2 cellular contexts compared by ENCODE assay signal in the genomic region with DNA sequence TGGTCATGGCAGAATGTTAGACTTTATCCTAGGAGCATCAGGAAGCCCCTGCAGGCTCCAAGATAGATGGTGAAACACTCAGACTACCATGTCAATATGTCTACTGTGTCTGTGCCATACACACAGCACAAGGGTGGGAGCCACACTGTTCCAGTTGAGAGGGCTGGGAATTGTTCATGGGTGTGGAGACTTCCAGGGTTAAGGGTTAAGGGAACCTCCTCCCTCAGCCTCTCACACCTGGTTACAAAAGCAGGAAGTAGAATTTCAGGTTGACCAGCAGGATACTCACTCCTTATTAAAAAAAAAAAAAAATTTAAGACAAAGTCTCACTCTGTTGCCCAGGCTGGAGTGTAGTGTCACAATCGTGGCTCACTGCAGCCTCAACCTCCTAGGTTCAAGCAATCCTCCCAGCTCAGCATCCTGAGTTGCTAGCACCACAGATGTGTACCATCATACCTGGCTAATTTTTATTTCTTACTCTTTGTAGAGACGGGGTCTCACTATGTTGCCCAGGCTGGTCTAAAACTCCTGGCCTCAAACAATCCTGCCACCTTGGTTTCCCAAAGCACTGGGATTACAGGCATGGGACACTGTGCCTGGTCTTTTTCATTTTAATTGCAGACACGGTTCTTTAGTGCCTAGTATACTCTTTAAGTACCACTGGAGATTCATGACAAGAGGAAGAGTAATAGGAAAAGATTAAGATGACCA.
TF ChIP-seq lines count a peak whose summit lies in the region.

No MANE protein-coding gene starts in this region.

TF ChIP-seq in HEK293, 187 proteins besides CTCF, POLR2A, EP300 and RAD21:
- TF ChIP-seq, protein P1, sequence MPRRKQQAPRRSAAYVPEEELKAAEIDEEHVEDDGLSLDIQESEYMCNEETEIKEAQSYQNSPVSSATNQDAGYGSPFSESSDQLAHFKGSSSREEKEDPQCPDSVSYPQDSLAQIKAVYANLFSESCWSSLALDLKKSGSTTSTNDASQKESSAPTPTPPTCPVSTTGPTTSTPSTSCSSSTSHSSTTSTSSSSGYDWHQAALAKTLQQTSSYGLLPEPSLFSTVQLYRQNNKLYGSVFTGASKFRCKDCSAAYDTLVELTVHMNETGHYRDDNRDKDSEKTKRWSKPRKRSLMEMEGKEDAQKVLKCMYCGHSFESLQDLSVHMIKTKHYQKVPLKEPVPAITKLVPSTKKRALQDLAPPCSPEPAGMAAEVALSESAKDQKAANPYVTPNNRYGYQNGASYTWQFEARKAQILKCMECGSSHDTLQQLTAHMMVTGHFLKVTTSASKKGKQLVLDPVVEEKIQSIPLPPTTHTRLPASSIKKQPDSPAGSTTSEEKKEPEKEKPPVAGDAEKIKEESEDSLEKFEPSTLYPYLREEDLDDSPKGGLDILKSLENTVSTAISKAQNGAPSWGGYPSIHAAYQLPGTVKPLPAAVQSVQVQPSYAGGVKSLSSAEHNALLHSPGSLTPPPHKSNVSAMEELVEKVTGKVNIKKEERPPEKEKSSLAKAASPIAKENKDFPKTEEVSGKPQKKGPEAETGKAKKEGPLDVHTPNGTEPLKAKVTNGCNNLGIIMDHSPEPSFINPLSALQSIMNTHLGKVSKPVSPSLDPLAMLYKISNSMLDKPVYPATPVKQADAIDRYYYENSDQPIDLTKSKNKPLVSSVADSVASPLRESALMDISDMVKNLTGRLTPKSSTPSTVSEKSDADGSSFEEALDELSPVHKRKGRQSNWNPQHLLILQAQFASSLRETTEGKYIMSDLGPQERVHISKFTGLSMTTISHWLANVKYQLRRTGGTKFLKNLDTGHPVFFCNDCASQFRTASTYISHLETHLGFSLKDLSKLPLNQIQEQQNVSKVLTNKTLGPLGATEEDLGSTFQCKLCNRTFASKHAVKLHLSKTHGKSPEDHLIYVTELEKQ (tag by site-specific recombination; IDR thresholded peaks at IDR 0.05; ENCODE audit: borderline replicate concordance): no peak
- peak; percentile 69; the same call in 1 of the 2 replicates for TF ChIP-seq ZNF121 (tag by site-specific recombination; IDR thresholded peaks at IDR 0.05)
- TF ChIP-seq, protein P2, sequence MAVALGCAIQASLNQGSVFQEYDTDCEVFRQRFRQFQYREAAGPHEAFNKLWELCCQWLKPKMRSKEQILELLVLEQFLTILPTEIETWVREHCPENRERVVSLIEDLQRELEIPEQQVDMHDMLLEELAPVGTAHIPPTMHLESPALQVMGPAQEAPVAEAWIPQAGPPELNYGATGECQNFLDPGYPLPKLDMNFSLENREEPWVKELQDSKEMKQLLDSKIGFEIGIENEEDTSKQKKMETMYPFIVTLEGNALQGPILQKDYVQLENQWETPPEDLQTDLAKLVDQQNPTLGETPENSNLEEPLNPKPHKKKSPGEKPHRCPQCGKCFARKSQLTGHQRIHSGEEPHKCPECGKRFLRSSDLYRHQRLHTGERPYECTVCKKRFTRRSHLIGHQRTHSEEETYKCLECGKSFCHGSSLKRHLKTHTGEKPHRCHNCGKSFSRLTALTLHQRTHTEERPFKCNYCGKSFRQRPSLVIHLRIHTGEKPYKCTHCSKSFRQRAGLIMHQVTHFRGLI (tag by site-specific recombination; IDR thresholded peaks at IDR 0.05): no peak
- TF ChIP-seq ZSCAN5A (tag by site-specific recombination; IDR thresholded peaks at IDR 0.05): no peak
- no peak for TF ChIP-seq ZNF701 (tag by site-specific recombination; IDR thresholded peaks at IDR 0.05)
- TF ChIP-seq, protein P3, sequence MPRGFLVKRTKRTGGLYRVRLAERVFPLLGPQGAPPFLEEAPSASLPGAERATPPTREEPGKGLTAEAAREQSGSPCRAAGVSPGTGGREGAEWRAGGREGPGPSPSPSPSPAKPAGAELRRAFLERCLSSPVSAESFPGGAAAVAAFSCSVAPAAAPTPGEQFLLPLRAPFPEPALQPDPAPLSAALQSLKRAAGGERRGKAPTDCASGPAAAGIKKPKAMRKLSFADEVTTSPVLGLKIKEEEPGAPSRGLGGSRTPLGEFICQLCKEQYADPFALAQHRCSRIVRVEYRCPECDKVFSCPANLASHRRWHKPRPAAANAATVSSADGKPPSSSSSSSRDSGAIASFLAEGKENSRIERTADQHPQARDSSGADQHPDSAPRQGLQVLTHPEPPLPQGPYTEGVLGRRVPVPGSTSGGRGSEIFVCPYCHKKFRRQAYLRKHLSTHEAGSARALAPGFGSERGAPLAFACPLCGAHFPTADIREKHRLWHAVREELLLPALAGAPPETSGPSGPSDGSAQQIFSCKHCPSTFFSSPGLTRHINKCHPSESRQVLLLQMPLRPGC (tag by site-specific recombination; IDR thresholded peaks at IDR 0.05): no peak

TF ChIP-seq in WTC11, 78 proteins besides CTCF, POLR2A, EP300 and RAD21:
- TF ChIP-seq, protein P4, sequence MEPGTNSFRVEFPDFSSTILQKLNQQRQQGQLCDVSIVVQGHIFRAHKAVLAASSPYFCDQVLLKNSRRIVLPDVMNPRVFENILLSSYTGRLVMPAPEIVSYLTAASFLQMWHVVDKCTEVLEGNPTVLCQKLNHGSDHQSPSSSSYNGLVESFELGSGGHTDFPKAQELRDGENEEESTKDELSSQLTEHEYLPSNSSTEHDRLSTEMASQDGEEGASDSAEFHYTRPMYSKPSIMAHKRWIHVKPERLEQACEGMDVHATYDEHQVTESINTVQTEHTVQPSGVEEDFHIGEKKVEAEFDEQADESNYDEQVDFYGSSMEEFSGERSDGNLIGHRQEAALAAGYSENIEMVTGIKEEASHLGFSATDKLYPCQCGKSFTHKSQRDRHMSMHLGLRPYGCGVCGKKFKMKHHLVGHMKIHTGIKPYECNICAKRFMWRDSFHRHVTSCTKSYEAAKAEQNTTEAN (CRISPR knock-in tag; IDR thresholded peaks at IDR 0.05): no peak
- TF ChIP-seq NR3C1 (CRISPR knock-in tag; conservative IDR thresholded peaks at IDR 0.05; ENCODE audit: low read depth): no peak
- TF ChIP-seq ZNF121 (CRISPR knock-in tag; IDR thresholded peaks at IDR 0.05): peak; percentile 77
- TF ChIP-seq FOXK1 (CRISPR knock-in tag; IDR thresholded peaks at IDR 0.05): no peak
